ENCODE assay signal across 19 cellular contexts in the genomic region with DNA sequence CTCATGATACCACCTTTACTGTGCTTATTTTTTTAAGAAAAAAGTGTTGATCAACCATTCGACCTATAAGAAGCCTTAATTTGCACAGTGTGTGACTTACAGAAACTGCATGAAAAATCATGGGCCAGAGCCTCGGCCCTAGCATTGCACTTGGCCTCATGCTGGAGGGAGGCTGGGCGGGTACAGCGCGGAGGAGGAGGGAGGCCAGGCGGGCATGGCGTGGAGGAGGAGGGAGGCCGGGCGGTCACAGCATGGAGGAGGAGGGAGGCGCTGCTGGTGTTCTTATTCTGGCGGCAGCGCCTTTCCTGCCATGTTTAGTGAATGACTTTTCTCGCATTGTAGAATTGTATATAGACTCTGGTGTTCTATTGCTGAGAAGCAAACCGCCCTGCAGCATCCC. TPM values are rescaled to one million over a fixed set of nuclear protein-coding genes. Genes with fewer than 3 reads are reported as not detected.
"Had no signal": no experiment of that assay in that cellular context is flagged by ENCODE, and none has a peak within 500 bp of the region (broad histone marks: within the 10 kb centered on the region; RNA-seq: fewer than 3 reads in every experiment).

No MANE protein-coding gene starts in this region.

- H3K9me3 ChIP-seq: heart left ventricle, pancreas, testis, tibial nerve had no signal

- H3K27me3 ChIP-seq: dorsolateral prefrontal cortex, heart left ventricle, pancreas, testis, tibial nerve had no signal

- H3K27ac ChIP-seq: dorsolateral prefrontal cortex, heart left ventricle, pancreas, testis, tibial nerve had no signal

- H3K4me3 ChIP-seq: dorsolateral prefrontal cortex, heart left ventricle, pancreas, testis, tibial nerve had no signal

- H3K4me1 ChIP-seq: pancreas, testis had no signal

- DNase-seq: cortex of kidney; dorsolateral prefrontal cortex; effector CD8-positive, alpha-beta T cell; heart left ventricle; hippocampal formation; kidney glomerular epithelial cell; occipital lobe; pancreas; right cardiac atrium; stimulated activated CD4-positive, alpha-beta T cell treated with anti-CD3 and anti-CD28 coated beads, Interleukin-15, amount 100 ng/mL, for 24 hours; stimulated activated CD4-positive, alpha-beta T cell treated with anti-CD3 and anti-CD28 coated beads, Interleukin-1b, Interleukin-23, amount 100 ng/mL, for 48 hours; stimulated activated CD4-positive, alpha-beta T cell treated with anti-CD3 and anti-CD28 coated beads, Interleukin-4, amount 100 ng/mL, for 24 hours; stimulated activated naive B cell treated with anti-CD40 and anti-IgM and Interleukin-4, amounts not matched to agents 10 μg/mL and 1 μg/mL and 100 μg/mL, for 72 hours; stimulated activated naive CD8-positive, alpha-beta T cell treated with anti-CD3 and anti-CD28 coated beads, Interleukin-15, amount 100 ng/mL, for 72 hours; testis had no signal

- ATAC-seq: esophagus mucosa; heart left ventricle; pancreas; right cardiac atrium; stimulated activated naive B cell treated with anti-CD40 and anti-IgM and Interleukin-4, amounts not matched to agents 10 μg/mL and 1 μg/mL and 100 μg/mL, for 72 hours; stimulated activated naive CD8-positive, alpha-beta T cell treated with anti-CD3 and anti-CD28 coated beads, Interleukin-15, amount 100 ng/mL, for 72 hours had no signal

RNA-seq across cellular contexts. Expression of gene SLC22A1, which starts 15.6 kb away (rescaled TPM):
- total RNA-seq: frontal cortex, glomerular endothelial cell had no signal
